Comparison of ENCODE assay signal across 1 cellular context in genomic region chr3:181739628-181740027, GRCh38.
TF ChIP-seq lines count a peak whose summit lies in the region.

No MANE protein-coding gene starts in this region.

TF ChIP-seq in SK-N-SH treated with all-trans-retinoic acid at 6 μM for 48 hours, 23 proteins besides CTCF, POLR2A, EP300 and RAD21 (continued from another document):
- TF ChIP-seq POU6F1 (CRISPR knock-in tag; IDR thresholded peaks at IDR 0.05; ENCODE audit: borderline replicate concordance, low read depth) (no peak), CSDC2 (CRISPR knock-in tag; IDR thresholded peaks at IDR 0.05) (no peak), CSRNP3 (CRISPR knock-in tag; IDR thresholded peaks at IDR 0.05) (no peak), TCF4 (CRISPR knock-in tag; IDR thresholded peaks at IDR 0.05; ENCODE audit: borderline replicate concordance) (no peak), PPARA (CRISPR knock-in tag; IDR thresholded peaks at IDR 0.05; ENCODE audit: borderline replicate concordance) (no peak), RARB (CRISPR knock-in tag; IDR thresholded peaks at IDR 0.05) (no peak), ZFP30 (CRISPR knock-in tag; IDR thresholded peaks at IDR 0.05) (no peak)
